Comparison of ENCODE assay signal across 11 cellular contexts in genomic region chr6:69729870-69730449, GRCh38.
DNase-seq lines count a peak whose midpoint lies in the region; ATAC-seq and TF ChIP-seq lines count a peak whose summit lies in the region.
"Had no signal": no experiment of that assay in that cellular context is flagged by ENCODE, and none has a peak within 500 bp of the region (broad histone marks: within the 10 kb centered on the region; RNA-seq: fewer than 3 reads in every experiment).

No MANE protein-coding gene starts in this region.

- no peaks in the 10 kb centered on the region for H4K20me1 ChIP-seq in mammary epithelial cell (ENCODE audit: insufficient read depth, low read length)

- 68% methylated on average over 3 of the region's 3 CpGs for WGBS in mammary epithelial cell (ENCODE audit: low coverage, missing lambda C conversion rate)
- WGBS in psoas muscle, 3 donors = 72 to 83% (median 74%) methylated on average over 3 of the region's 3 CpGs

- no peaks in the 10 kb centered on the region for H3K36me3 ChIP-seq in mammary epithelial cell (ENCODE audit: insufficient read depth, low read length)
- no peaks in the 10 kb centered on the region for H3K36me3 ChIP-seq in psoas muscle (ENCODE audit: insufficient read depth in 1 of 2, low read depth in 1 of 2)

- H3K27ac ChIP-seq in mammary epithelial cell (ENCODE audit: insufficient read depth, low read depth, low read length) = no peak overlapping the region
- no peak overlapping the region for H3K27ac ChIP-seq in psoas muscle
- H3K27ac ChIP-seq: BLaER1 treated with 17β-estradiol and CSF1 and Interleukin-3, amounts not matched to agents 10 nM and 100 nM had no signal

- peak; percentile 21 to 34 for TF ChIP-seq CTCF in mammary epithelial cell (conservative IDR thresholded peaks at IDR 0.05 in 1 of 2, IDR thresholded peaks at IDR 0.05 in 1 of 2; ENCODE audit: extremely low read depth in 1 of 2, insufficient read depth in 1 of 2, low read depth in 1 of 2, low read length in 2 of 2)
- peak; percentile 30 for TF ChIP-seq CTCF in psoas muscle (IDR thresholded peaks at IDR 0.05)

- no peak overlapping the region for H3K4me3 ChIP-seq in mammary epithelial cell (replicated peaks in 1 of 3; ENCODE audit: insufficient read depth in 1 of 3, low read depth in 2 of 3, low read length in 3 of 3)
- H3K4me3 ChIP-seq in psoas muscle = no peak overlapping the region
- H3K4me3 ChIP-seq: BLaER1 treated with 17β-estradiol and CSF1 and Interleukin-3, amounts not matched to agents 10 nM and 100 nM had no signal

- dilution Hi-C loops in mammary epithelial cell (cut with HindIII; ENCODE audit: low sequenced_read_pairs) = no loop called here

- H3K4me2 ChIP-seq in mammary epithelial cell (ENCODE audit: insufficient read depth, low read depth, low read length) = no peak overlapping the region
- H3K4me2 ChIP-seq: BLaER1 treated with 17β-estradiol and CSF1 and Interleukin-3, amounts not matched to agents 10 nM and 100 nM had no signal

- DNase-seq in NCI-H146 treated with DMSO at 0.1 percent for 48 hours (lab: John Stamatoyannopoulos, UW; ENCODE audit: unreplicated experiment) (peak; percentile 5), NCI-H146 (lab: John Stamatoyannopoulos, UW) (no peak), NAMALWA (ENCODE audit: low spot score) (peak; percentile 31), mammary epithelial cell (no peak), psoas muscle (no peak), RPMI8226 (no peak), glomerular visceral epithelial cell (ENCODE audit: extremely low spot score) (no peak)
- no peak for DNase-seq in activated naive CD4-positive, alpha-beta T cell treated with Interleukin-2 at 50 U/mL for 16 hours
- DNase-seq: Right ventricle myocardium superior; stimulated activated CD8-positive, alpha-beta memory T cell treated with anti-CD3 and anti-CD28 coated beads, Interleukin-4, amount 100 ng/mL, for 48 hours had no signal

- H3K27me3 ChIP-seq in mammary epithelial cell (ENCODE audit: insufficient read depth, low read length) (no peaks in the 10 kb centered on the region), psoas muscle (ENCODE audit: insufficient read depth in 3 of 3, low read length in 2 of 3) (no peaks in the 10 kb centered on the region)
- H3K27me3 ChIP-seq: BLaER1 treated with 17β-estradiol and CSF1 and Interleukin-3, amounts not matched to agents 10 nM and 100 nM had no signal

- H3K9me3 ChIP-seq in mammary epithelial cell (replicated peaks; ENCODE audit: insufficient read depth, low read length) (no peaks in the 10 kb centered on the region), psoas muscle (peaks cover 7% of the 10 kb centered on the region)

- H3K79me2 ChIP-seq in mammary epithelial cell (ENCODE audit: insufficient read depth, low read length) = no peaks in the 10 kb centered on the region

- H2AFZ ChIP-seq in mammary epithelial cell (ENCODE audit: low read depth, low read length) = no peak overlapping the region

- BruUV-seq in mammary epithelial cell (replicated peaks; lab: Mats Ljungman, UMichigan) = no TSS peak

- in situ Hi-C loops in mammary epithelial cell (cut with MboI; ENCODE audit: low sequenced_read_pairs in 2 of 2) = no loop called here

- no peak overlapping the region for H3K9ac ChIP-seq in mammary epithelial cell (ENCODE audit: insufficient read depth, low read length)
- H3K9ac ChIP-seq: BLaER1 treated with 17β-estradiol and CSF1 and Interleukin-3, amounts not matched to agents 10 nM and 100 nM had no signal

- intact Hi-C loops in mammary epithelial cell (cut with micrococcal nuclease) = loop anchor here (5.0 to 10.0 kb wide), 2 partner anchors 377 to 435 kb away; no protein-coding TSS in a partner anchor
- intact Hi-C loops in psoas muscle (cut with DNase I) = loop anchor here in 1 of 2 donors (5.0 to 10.0 kb wide), 2 partner anchors 62 to 375 kb away; no protein-coding TSS in a partner anchor

- ATAC-seq in psoas muscle = no peak

- H3K4me1 ChIP-seq in mammary epithelial cell (ENCODE audit: insufficient read depth, low read length) (no peaks in the 10 kb centered on the region), psoas muscle (peaks cover 4% of the 10 kb centered on the region)
- H3K4me1 ChIP-seq: BLaER1 treated with 17β-estradiol and CSF1 and Interleukin-3, amounts not matched to agents 10 nM and 100 nM had no signal

- CTCF ChIA-PET in mammary epithelial cell (lab: Charles Lee; ENCODE audit: low non-redundant PET) = no interaction called here

Comparison
In these comparisons a context has a peak if more than half of its experiments do, and no peak if none do; other contexts are left out.
1. DNase-seq: peak in NCI-H146 treated with DMSO at 0.1 percent for 48 hours (single experiment) and NAMALWA (single experiment); none in NCI-H146 (single experiment), mammary epithelial cell (single experiment), psoas muscle (0 of 2), RPMI8226 (single experiment), glomerular visceral epithelial cell (single experiment) and activated naive CD4-positive, alpha-beta T cell treated with Interleukin-2 at 50 U/mL for 16 hours (single experiment).